ENCODE assay signal across 8 cellular contexts in the genomic region with DNA sequence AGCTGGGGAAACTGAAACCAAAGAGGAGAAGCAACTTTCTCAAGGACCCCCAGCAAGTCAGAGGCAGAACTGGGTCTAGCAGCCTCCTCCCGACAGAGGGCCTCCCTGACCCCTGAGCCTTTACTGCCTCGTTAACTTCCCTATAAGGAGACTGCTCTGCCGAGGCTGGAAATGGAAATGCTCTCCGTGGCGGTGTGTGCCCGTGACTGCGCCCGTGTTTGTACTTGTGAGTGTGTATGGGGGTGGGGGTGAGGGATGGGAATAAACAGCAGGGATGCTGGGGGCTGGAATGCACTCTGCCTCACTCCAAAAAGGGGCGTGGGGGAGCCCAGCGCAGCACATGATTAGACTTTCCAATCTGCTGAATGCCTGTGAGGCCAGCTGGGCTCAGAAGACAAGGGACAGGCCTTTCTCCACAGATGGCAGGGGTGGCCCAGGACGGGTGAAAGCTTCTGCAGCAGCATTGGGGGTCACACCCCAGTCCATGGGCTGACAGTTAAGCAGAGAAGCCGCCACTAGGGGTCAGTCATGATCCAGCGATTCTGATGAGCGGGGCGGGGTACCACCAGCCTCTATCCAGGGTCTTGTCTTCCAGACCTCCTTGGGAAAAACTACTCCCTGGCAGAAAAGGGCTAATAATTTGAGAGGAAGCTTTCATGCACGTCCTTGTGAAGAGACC. TPM values are rescaled to one million over a fixed set of nuclear protein-coding genes. Genes with fewer than 3 reads are reported as not detected.
A peak's percentile ranks its signal among the peaks of the same experiment; 100 is the strongest.
DNase-seq lines count a peak whose midpoint lies in the region; ATAC-seq, FAIRE-seq and TF ChIP-seq lines count a peak whose summit lies in the region.

No MANE protein-coding gene starts in this region.

- no peaks in the 10 kb centered on the region for H3K9me1 ChIP-seq in K562 (ENCODE audit: control insufficient read depth, insufficient read depth, low read length)

- no peaks in the 10 kb centered on the region for H3K36me3 ChIP-seq in K562 (ENCODE audit: control insufficient read depth, insufficient read depth, low read length)

- BruUV-seq in K562 (replicated peaks; lab: Mats Ljungman, UMichigan), result no TSS peak

- no peaks in the 10 kb centered on the region for H3K79me2 ChIP-seq in K562 (ENCODE audit: control insufficient read depth, insufficient read depth, low read length)

- no peak overlapping the region for H3K27ac ChIP-seq in K562 (ENCODE audit: extremely low read depth, low read depth, low read length)

- ATAC-seq in K562 (peak; percentile 93), HG02623 (IDR thresholded peaks at IDR 0.05; ENCODE audit: unreplicated experiment) (no peak)

- H2AFZ ChIP-seq in K562 (ENCODE audit: low read depth, low read length), result no peak overlapping the region

- POLR2A ChIA-PET in GM10248 (lab: Yijun Ruan, JAX), result no interaction called here
- POLR2A ChIA-PET in K562 (lab: Yijun Ruan, JAX), result interaction anchor here (0.8 to 1.2 kb wide), 2 partner anchors 136 to 353 kb away, joined by 3 read pairs; no protein-coding TSS in a partner anchor

- DNase-seq in GM10248 (ENCODE audit: extremely low spot score) (peak; percentile 63), T-helper 9 cell (peak; percentile 47), K562 (ENCODE audit: extremely low read depth in 1 of 4, low spot score in 3 of 4) (peak; percentile 63 to 75 (median 73)), immature natural killer cell (peak; percentile 20 to 35 (median 25)), HCEC 1CT (no peak)
- DNase-seq in Jurkat, Clone E6-1 (ENCODE audit: low read depth, low spot score), result peak; percentile 27
- DNase-seq in stimulated activated CD4-positive, alpha-beta T cell treated with anti-CD3 and anti-CD28 coated beads, Interleukin-12 subunit alpha, Interleukin-12 subunit beta, amount 100 ng/mL, for 48 hours (ENCODE audit: low read depth in 2 of 3, low spot score in 1 of 3), result peak; percentile 26 to 58 (median 46)

- intact Hi-C loops in K562 (cut with micrococcal nuclease), result loop anchor here (5.0 to 10.0 kb wide), 3 partner anchors 140 to 355 kb away; no protein-coding TSS in a partner anchor

- H3K9me3 ChIP-seq in K562 (replicated peaks; ENCODE audit: control insufficient read depth, insufficient read depth, low read depth, low read length), result no peaks in the 10 kb centered on the region

- TF ChIP-seq EP300 in K562 (IDR thresholded peaks at IDR 0.05; ENCODE audit: low read length), result no peak

- H3K4me2 ChIP-seq in K562 (ENCODE audit: insufficient read depth, low read length), result no peak overlapping the region

- peaks cover 4 to 6% of the 10 kb centered on the region in 2 donors for H3K4me1 Mint-ChIP-seq in immature natural killer cell

- TF ChIP-seq CTCF in GM10248 (IDR thresholded peaks at IDR 0.05; ENCODE audit: control extremely low read depth, extremely low read depth, low read depth, missing control alignments) (peak; percentile 63), K562 (IDR thresholded peaks at IDR 0.05 in 2 of 3, conservative IDR thresholded peaks at IDR 0.05 in 1 of 3; ENCODE audit: insufficient read depth in 2 of 3, low read depth in 1 of 3, low read length in 3 of 3) (peak; percentile 71 to 76 (median 74))

- H3K27ac Mint-ChIP-seq in immature natural killer cell, result no peak overlapping the region

- 5% methylated on average over 16 of the region's 16 CpGs for WGBS in K562 (ENCODE audit: insufficient coverage, low coverage, missing lambda C conversion rate)

- FAIRE-seq in K562 (lab: Jason Lieb, UNC), result peak; percentile 77

- TF ChIP-seq RAD21 in K562 (CRISPR knock-in tag; conservative IDR thresholded peaks at IDR 0.05 in 1 of 2, IDR thresholded peaks at IDR 0.05 in 1 of 2), result peak; percentile 33 to 80; a peak in 3 of 4 replicates

- H3K27me3 ChIP-seq in K562 (ENCODE audit: control insufficient read depth in 2 of 2, insufficient read depth in 2 of 2, low read length in 2 of 2), result peaks cover 9 to 39% of the 10 kb centered on the region in 2 experiments; a peak in 4 of 5 replicates

- in situ Hi-C loops in K562 (cut with MboI), result loop anchor here (5.0 kb wide), 1 partner anchor 350 kb away; no protein-coding TSS in a partner anchor

- H3K36me3 Mint-ChIP-seq in immature natural killer cell, result no peaks in the 10 kb centered on the region

- no peaks in the 10 kb centered on the region for H3K9me3 Mint-ChIP-seq in immature natural killer cell

- no peaks in the 10 kb centered on the region for H4K20me1 ChIP-seq in K562 (replicated peaks; ENCODE audit: control insufficient read depth, insufficient read depth, low read length)

- H3K9ac ChIP-seq in K562 (ENCODE audit: insufficient read depth in 1 of 2, low read depth in 2 of 2, low read length in 2 of 2), result no peak overlapping the region

- H3K27me3 Mint-ChIP-seq in immature natural killer cell (ENCODE audit: low read depth in 3 of 3), result peaks cover 0 to 1% (median 0%) of the 10 kb centered on the region in 3 donors

- no peak for TF ChIP-seq POLR2A in K562 (conservative IDR thresholded peaks at IDR 0.05)

- H3K4me3 Mint-ChIP-seq in immature natural killer cell, result no peak overlapping the region

- no peak overlapping the region for H3K4me3 ChIP-seq in Jurkat, Clone E6-1 (ENCODE audit: low read length)
- no peak overlapping the region for H3K4me3 ChIP-seq in K562

- CTCF ChIA-PET in GM10248 (lab: Yijun Ruan, JAX), result interaction anchor here (1.0 to 6.6 kb wide), 14 partner anchors 9 to 353 kb away, joined by 3 to 53 read pairs (median 6); partner anchors contain the start of gene NAGK
- CTCF ChIA-PET in K562 (lab: Yijun Ruan, JAX; ENCODE audit: low intra/inter-chr PET ratio), result interaction anchor here (0.5 kb wide), 1 partner anchor 35 kb away, joined by 6 read pairs; no protein-coding TSS in a partner anchor

- H3K4me1 ChIP-seq in K562 (replicated peaks in 1 of 2; ENCODE audit: control insufficient read depth in 2 of 2, insufficient read depth in 2 of 2, low read length in 2 of 2), result no peaks in the 10 kb centered on the region; a peak in 1 of 5 replicates

TF ChIP-seq in K562, 482 proteins besides CTCF, POLR2A, EP300 and RAD21 (continues in another document):
- TF ChIP-seq RB1 (IDR thresholded peaks at IDR 0.05; ENCODE audit: low read depth), result peak; percentile 17; the same call in 1 of the 2 replicates
- TF ChIP-seq MITF (IDR thresholded peaks at IDR 0.05), result no peak
- TF ChIP-seq ZBTB7A (IDR thresholded peaks at IDR 0.05; ENCODE audit: borderline replicate concordance, control insufficient read depth, low read depth, low read length), result 0 out of 2 replicates have a peak, but pooled peaks have one; percentile 22

RNA-seq across cellular contexts. Expression of gene MPHOSPH10, which starts 26.8 kb away (rescaled TPM):
- polyA plus RNA-seq in Jurkat, Clone E6-1 (2012; ENCODE audit: insufficient read depth, insufficient read length), result 40.6 TPM
- 27.7 and 84.8 TPM in 2 replicates for total RNA-seq in K562 (2011; cell fraction: chromatin; rRNA removed; ENCODE audit: low replicate concordance)
- total RNA-seq in K562 (2011; cell fraction: nucleolus; rRNA removed), result 18.7 and 18.9 TPM in 2 replicates
- total RNA-seq in K562 (2011; cell fraction: nucleoplasm; rRNA removed), result 37.2 and 63.7 TPM in 2 replicates
- total RNA-seq in K562 (2014; rRNA removed) (55.9 and 66.6 TPM in 2 replicates), K562 (2014; rRNA removed; fragmentation: Illumina TruSeq; extraction: Trizol) (58.5 and 65.3 TPM in 2 replicates), K562 (2015; rRNA removed; fragmentation: Illumina TruSeq; extraction: Trizol) (63.7 and 71.7 TPM in 2 replicates), K562 (2021) (52.1 and 53.4 TPM in 2 replicates)
- polyA plus RNA-seq in K562 (2011; rRNA removed) (23.8 and 40.2 TPM in 2 replicates), K562 (2014; fragmentation: Illumina TruSeq; extraction: Trizol) (67.2 and 83.6 TPM in 2 replicates), K562 (2014; fragmentation: Nextera tagmentation; extraction: Ambion mirVana) (10 to 100 TPM; 36.8 to 56.3 TPM), K562 (2014; rRNA removed) (74.8 and 83.7 TPM in 2 replicates), immature natural killer cell (10 to 100 TPM in 2 of 3 donors, 1 to 10 TPM in 1; 7.7 to 22.6 (median 13.4) TPM)
- polyA plus RNA-seq in K562 (2011; cell fraction: cytosol; rRNA removed), result 3.5 and 5.5 TPM in 2 replicates
- polyA plus RNA-seq in K562 (2011; cell fraction: nucleus; rRNA removed), result 21.4 and 28.4 TPM in 2 replicates
- 21.9 and 44.7 TPM in 2 replicates for polyA plus RNA-seq in K562 (2012)
- polyA minus RNA-seq in K562 (2011; rRNA and poly(A)+ RNA removed), result 32.1 and 37.6 TPM in 2 replicates
- polyA minus RNA-seq in K562 (2011; cell fraction: cytosol; rRNA and poly(A)+ RNA removed), result 12.6 and 30.7 TPM in 2 replicates
- polyA minus RNA-seq in K562 (2011; cell fraction: nucleus; rRNA and poly(A)+ RNA removed), result 21.9 and 25.9 TPM in 2 replicates

RNA-seq across cellular contexts. Expression of gene MCEE, which starts 27.2 kb away (rescaled TPM):
- polyA plus RNA-seq in Jurkat, Clone E6-1 (2012; ENCODE audit: insufficient read depth, insufficient read length), result 18.3 TPM
- 61.3 and 74.5 TPM in 2 replicates for total RNA-seq in K562 (2011; cell fraction: chromatin; rRNA removed; ENCODE audit: low replicate concordance)
- 34.5 and 45.0 TPM in 2 replicates for total RNA-seq in K562 (2011; cell fraction: nucleolus; rRNA removed)
- total RNA-seq in K562 (2011; cell fraction: nucleoplasm; rRNA removed), result 42.9 and 46.5 TPM in 2 replicates
- total RNA-seq in K562 (2014; rRNA removed) (15.6 and 19.8 TPM in 2 replicates), K562 (2014; rRNA removed; fragmentation: Illumina TruSeq; extraction: Trizol) (24.5 and 25.9 TPM in 2 replicates), K562 (2015; rRNA removed; fragmentation: Illumina TruSeq; extraction: Trizol) (17.8 and 18.6 TPM in 2 replicates), K562 (2021) (17.8 and 19.1 TPM in 2 replicates)
- polyA plus RNA-seq in K562 (2011; rRNA removed) (29.1 and 29.9 TPM in 2 replicates), K562 (2014; fragmentation: Illumina TruSeq; extraction: Trizol) (19.1 and 19.8 TPM in 2 replicates), K562 (2014; fragmentation: Nextera tagmentation; extraction: Ambion mirVana) (10 to 100 TPM; 43.8 to 49.1 TPM), K562 (2014; rRNA removed) (25.6 and 28.2 TPM in 2 replicates), immature natural killer cell (10 to 100 TPM; 13.7 to 23.6 (median 16.3) TPM)
- 9.3 and 12.8 TPM in 2 replicates for polyA plus RNA-seq in K562 (2011; cell fraction: cytosol; rRNA removed)
- 32.9 and 37.3 TPM in 2 replicates for polyA plus RNA-seq in K562 (2011; cell fraction: nucleus; rRNA removed)
- 16.7 and 17.9 TPM in 2 replicates for polyA plus RNA-seq in K562 (2012)
- 9.7 and 10.7 TPM in 2 replicates for polyA minus RNA-seq in K562 (2011; rRNA and poly(A)+ RNA removed)
- 6.4 and 6.8 TPM in 2 replicates for polyA minus RNA-seq in K562 (2011; cell fraction: cytosol; rRNA and poly(A)+ RNA removed)
- 16.4 and 25.4 TPM in 2 replicates for polyA minus RNA-seq in K562 (2011; cell fraction: nucleus; rRNA and poly(A)+ RNA removed)
